ENCODE assay signal across 21 cellular contexts in genomic region chr2:102837626-102838198, GRCh38.
DNase-seq lines count a peak whose midpoint lies in the region; ATAC-seq and TF ChIP-seq lines count a peak whose summit lies in the region.
"Had no signal": no experiment of that assay in that cellular context is flagged by ENCODE, and none has a peak within 500 bp of the region (broad histone marks: within the 10 kb centered on the region; RNA-seq: fewer than 3 reads in every experiment).

No MANE protein-coding gene starts in this region.

- no peaks in the 10 kb centered on the region for H3K79me2 ChIP-seq in GM23248 (ENCODE audit: insufficient read depth)

- ATAC-seq in left lung (peak; percentile 91), lung (ENCODE audit: insufficient read depth, low FRiP score) (no peak), gastrocnemius medialis (peak in 1 of 2 donors; percentile 35), GM21619 (IDR thresholded peaks at IDR 0.05; ENCODE audit: unreplicated experiment) (no peak)
- ATAC-seq: A549, GM12878 had no signal

- H2AFZ ChIP-seq in GM23248, result no peak overlapping the region

- no peaks in the 10 kb centered on the region for H3K27me3 ChIP-seq in left lung
- H3K27me3 ChIP-seq in lung (ENCODE audit: control insufficient read depth, insufficient read depth), result no peaks in the 10 kb centered on the region
- no peaks in the 10 kb centered on the region for H3K27me3 ChIP-seq in gastrocnemius medialis
- peaks cover 6% of the 10 kb centered on the region for H3K27me3 ChIP-seq in GM23248 (replicated peaks; ENCODE audit: insufficient read depth)
- H3K27me3 ChIP-seq: BE2C; BLaER1 treated with 17β-estradiol and CSF1 and Interleukin-3, amounts not matched to agents 10 nM and 100 nM had no signal

- H4K20me1 ChIP-seq in GM23248 (ENCODE audit: insufficient read depth), result no peaks in the 10 kb centered on the region
- H4K20me1 ChIP-seq: BLaER1 treated with 17β-estradiol and CSF1 and Interleukin-3, amounts not matched to agents 10 nM and 100 nM had no signal

- WGBS in lung, 2 donors, result 48 to 59% methylated on average over 8 of the region's 8 CpGs
- WGBS in GM23248 (ENCODE audit: low coverage in 1 of 2, low lambda C conversion rate in 2 of 2, missing lambda C conversion rate in 2 of 2), 2 experiments, result 54 to 57% methylated on average over 8 of the region's 8 CpGs

- DNase-seq in left lung, result peak in 1 of 2 donors; percentile 67
- peak; percentile 40 for DNase-seq in lung (ENCODE audit: low spot score)
- no peak for DNase-seq in gastrocnemius medialis
- no peak for DNase-seq in GM23248
- DNase-seq in activated naive CD4-positive, alpha-beta T cell treated with Interleukin-2 at 50 U/mL for 16 hours, result no peak
- DNase-seq: 8988T; ACHN; BE2C; CD4-positive, alpha-beta T cell; CD8-positive, alpha-beta memory T cell; DMS 273 treated with DMSO at 0.1 percent for 48 hours; DMS79; EL; GDM1; GOT3; HFFc6 had no signal

- H3K36me3 ChIP-seq in left lung (no peaks in the 10 kb centered on the region), lung (ENCODE audit: control insufficient read depth in 2 of 2, insufficient read depth in 2 of 2, low read length in 2 of 2) (no peaks in the 10 kb centered on the region), gastrocnemius medialis (no peaks in the 10 kb centered on the region), GM23248 (ENCODE audit: low read depth) (no peaks in the 10 kb centered on the region)
- H3K36me3 ChIP-seq: BE2C; BLaER1 treated with 17β-estradiol and CSF1 and Interleukin-3, amounts not matched to agents 10 nM and 100 nM; HAP-1 had no signal

- no peak overlapping the region for H3K4me3 ChIP-seq in left lung
- H3K4me3 ChIP-seq in lung, result no peak overlapping the region
- no peak overlapping the region for H3K4me3 ChIP-seq in gastrocnemius medialis
- H3K4me3 ChIP-seq in GM23248, result no peak overlapping the region
- H3K4me3 ChIP-seq: A549; BLaER1 treated with 17β-estradiol and CSF1 and Interleukin-3, amounts not matched to agents 10 nM and 100 nM; GM12878; HAP-1 had no signal

- no peaks in the 10 kb centered on the region for H3K9me3 ChIP-seq in left lung
- no peaks in the 10 kb centered on the region for H3K9me3 ChIP-seq in lung (ENCODE audit: control insufficient read depth in 2 of 2, insufficient read depth in 1 of 2, low read length in 1 of 2)
- no peaks in the 10 kb centered on the region for H3K9me3 ChIP-seq in gastrocnemius medialis
- no peaks in the 10 kb centered on the region for H3K9me3 ChIP-seq in GM23248 (ENCODE audit: low read depth)
- H3K9me3 ChIP-seq: A549; BE2C; BLaER1 treated with 17β-estradiol and CSF1 and Interleukin-3, amounts not matched to agents 10 nM and 100 nM; HAP-1 had no signal

- peaks cover 0 to 5% of the 10 kb centered on the region in 2 donors for H3K4me1 ChIP-seq in left lung
- H3K4me1 ChIP-seq in lung (ENCODE audit: control insufficient read depth in 2 of 2, insufficient read depth in 2 of 2, low read length in 2 of 2), result peaks cover 0 to 3% of the 10 kb centered on the region in 2 donors
- H3K4me1 ChIP-seq in gastrocnemius medialis, result peaks cover 11 to 29% of the 10 kb centered on the region in 2 donors
- no peaks in the 10 kb centered on the region for H3K4me1 ChIP-seq in GM23248 (ENCODE audit: insufficient read depth)
- H3K4me1 ChIP-seq: A549; BE2C; BLaER1 treated with 17β-estradiol and CSF1 and Interleukin-3, amounts not matched to agents 10 nM and 100 nM; HAP-1 had no signal

- H3K27ac ChIP-seq in left lung (no peak overlapping the region), lung (ENCODE audit: low read depth in 1 of 2, low read length in 1 of 2) (peak overlapping the region in 1 of 2 donors; percentile 45), gastrocnemius medialis (peak overlapping the region; percentile 51 to 66 (median 62)), GM23248 (no peak overlapping the region)
- H3K27ac ChIP-seq: A549; BLaER1 treated with 17β-estradiol and CSF1 and Interleukin-3, amounts not matched to agents 10 nM and 100 nM had no signal

- no peak overlapping the region for H3K9ac ChIP-seq in GM23248
- H3K9ac ChIP-seq: BLaER1 treated with 17β-estradiol and CSF1 and Interleukin-3, amounts not matched to agents 10 nM and 100 nM had no signal

- in situ Hi-C loops in gastrocnemius medialis (cut with MboI; ENCODE audit: low sequenced_read_pairs in 4 of 4), result no loop called here
- in situ Hi-C loops in GM23248 (cut with MboI), result no loop called here

- intact Hi-C loops in left lung (cut with DNase I) (no loop called here), gastrocnemius medialis (cut with DNase I; ENCODE audit: low total_unique reads) (no loop called here)

- TF ChIP-seq CTCF in left lung (IDR thresholded peaks at IDR 0.05) (no peak), lung (IDR thresholded peaks at IDR 0.05; ENCODE audit: control extremely low read depth, extremely low read depth) (no peak), gastrocnemius medialis (IDR thresholded peaks at IDR 0.05 in 4 of 5, conservative IDR thresholded peaks at IDR 0.05 in 1 of 5) (no peak)

- H3K4me2 ChIP-seq in GM23248 (ENCODE audit: unreplicated experiment), result no peak overlapping the region
- H3K4me2 ChIP-seq: A549; BLaER1 treated with 17β-estradiol and CSF1 and Interleukin-3, amounts not matched to agents 10 nM and 100 nM had no signal

- H3F3A ChIP-seq in GM23248 (ENCODE audit: insufficient read depth), result no peaks in the 10 kb centered on the region

- no peaks in the 10 kb centered on the region for H3K9me2 ChIP-seq in GM23248 (ENCODE audit: insufficient read depth)

- no peak for TF ChIP-seq POLR2A in gastrocnemius medialis (IDR thresholded peaks at IDR 0.05)

Comparison
In these comparisons a context has a peak if more than half of its experiments do, and no peak if none do; other contexts are left out.
1. H3K27ac ChIP-seq: peak in gastrocnemius medialis (4 of 4); none in left lung (0 of 2) and GM23248 (single experiment).